7 cellular contexts compared by ENCODE assay signal in the genomic region with DNA sequence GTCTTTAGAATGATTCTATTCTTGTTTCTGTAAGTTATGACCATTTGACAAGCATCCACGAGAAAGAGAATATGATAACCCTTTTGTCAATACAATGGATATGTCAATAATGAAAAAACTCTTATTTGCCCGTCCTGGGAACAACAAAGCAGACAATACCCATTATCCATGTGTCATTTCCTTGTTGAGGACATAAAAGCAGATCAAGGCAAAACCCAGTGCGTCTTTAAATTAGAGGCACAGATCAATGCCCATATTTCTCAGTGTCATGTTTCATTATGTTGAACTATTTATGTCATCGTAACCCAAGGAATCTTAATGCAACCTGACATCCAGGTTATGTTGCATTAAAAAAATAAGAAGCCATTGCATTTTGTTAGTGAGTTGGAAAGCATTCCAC.
"Had no signal": no experiment of that assay in that cellular context is flagged by ENCODE, and none has a peak within 500 bp of the region (broad histone marks: within the 10 kb centered on the region; RNA-seq: fewer than 3 reads in every experiment).

No MANE protein-coding gene starts in this region.

- DNase-seq: H9, HCEC 1CT, KBM-7 had no signal

- H3K4me3 ChIP-seq: GM23338 had no signal

- FAIRE-seq: H1, H54, HepG2 had no signal
